In the genomic region with DNA sequence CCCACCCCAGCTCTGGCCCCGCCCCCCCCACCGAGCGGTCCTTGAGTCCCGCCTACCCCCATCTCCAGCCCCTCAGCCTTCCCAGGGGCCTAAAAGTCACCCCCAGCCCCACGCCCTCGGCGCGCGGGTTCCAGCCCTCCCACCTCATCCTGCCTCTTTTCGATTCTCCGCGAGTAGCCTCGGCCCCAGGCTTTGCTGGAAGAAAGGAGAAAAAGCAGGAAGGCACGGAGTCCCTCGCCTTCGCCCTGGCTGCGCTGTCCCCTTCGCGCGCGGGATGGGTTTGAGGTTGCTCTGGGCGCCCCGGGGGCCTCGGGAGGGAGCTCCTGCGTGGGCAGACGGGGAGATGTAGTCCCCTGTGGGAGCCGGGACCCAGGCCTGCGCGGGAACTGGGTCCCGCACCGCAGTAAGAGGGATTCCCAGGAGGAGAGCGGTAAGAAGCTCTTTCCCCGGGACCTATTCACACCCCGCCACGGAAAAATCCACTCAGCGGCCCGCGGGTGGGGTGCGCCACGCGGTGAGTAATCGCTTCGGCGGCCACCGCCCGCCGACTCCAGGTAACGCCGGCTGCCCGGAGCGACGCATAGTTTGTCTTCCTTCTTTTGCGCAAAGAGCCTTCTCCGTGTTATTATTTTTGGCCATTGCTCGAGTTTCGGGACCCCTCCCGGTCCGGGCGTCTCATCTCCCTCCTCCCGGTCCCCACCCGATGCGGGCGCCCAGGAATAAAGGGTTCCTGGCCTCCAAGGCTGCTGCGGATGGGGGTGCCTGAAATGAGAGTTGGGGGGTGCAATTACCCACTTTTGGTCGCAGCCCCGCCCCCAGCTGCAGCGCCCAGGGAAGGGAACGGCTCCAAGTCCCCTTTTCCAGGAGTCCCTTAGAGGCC, we compare ENCODE assay signal across 13 cellular contexts. TPM values are rescaled to one million over a fixed set of nuclear protein-coding genes. Genes with fewer than 3 reads are reported as not detected.
DNase-seq lines count a peak whose midpoint lies in the region; TF ChIP-seq lines count a peak whose summit lies in the region.
"Had no signal": no experiment of that assay in that cellular context is flagged by ENCODE, and none has a peak within 500 bp of the region (broad histone marks: within the 10 kb centered on the region; RNA-seq: fewer than 3 reads in every experiment).

No MANE protein-coding gene starts in this region.

- H3K4me1 Mint-ChIP-seq in type B pancreatic cell (ENCODE audit: unreplicated experiment), result peaks cover 28% of the 10 kb centered on the region
- peaks cover 19% of the 10 kb centered on the region for H3K4me1 Mint-ChIP-seq in glutamatergic neuron (ENCODE audit: low read depth, unreplicated experiment)

- H3K9me3 ChIP-seq in WERI-Rb-1 (ENCODE audit: severe bottlenecking) (no peaks in the 10 kb centered on the region), hepatocyte (ENCODE audit: low read depth) (no peaks in the 10 kb centered on the region), tibial nerve (no peaks in the 10 kb centered on the region)

- no peak for TF ChIP-seq EP300 in tibial nerve (IDR thresholded peaks at IDR 0.05)

- H3K4me3 ChIP-seq in WERI-Rb-1 (ENCODE audit: low read depth, low read length) (peak overlapping the region; percentile 51), hepatocyte (no peak overlapping the region), tibial nerve (peak overlapping the region in 2 of 4 donors; percentile 18 to 49)

- WGBS in hepatocyte (ENCODE audit: low lambda C conversion rate, missing lambda C conversion rate), result 5% methylated on average over 63 of the region's 68 CpGs
- 2% methylated on average over 48 to 66 of the region's 68 CpGs for WGBS in tibial nerve, 2 donors

- H3K9me2 ChIP-seq in hepatocyte (replicated peaks; ENCODE audit: insufficient read depth), result no peaks in the 10 kb centered on the region

- H3K36me3 ChIP-seq in WERI-Rb-1, result peaks cover 2% of the 10 kb centered on the region; the same call in 1 of the 2 replicates
- H3K36me3 ChIP-seq in hepatocyte (replicated peaks; ENCODE audit: insufficient read depth, low read depth), result no peaks in the 10 kb centered on the region
- no peaks in the 10 kb centered on the region for H3K36me3 ChIP-seq in tibial nerve

- no peaks in the 10 kb centered on the region for H3K79me2 ChIP-seq in hepatocyte

- H3K27me3 Mint-ChIP-seq in type B pancreatic cell (peaks cover 78% of the 10 kb centered on the region), glutamatergic neuron (ENCODE audit: unreplicated experiment) (peaks cover 36% of the 10 kb centered on the region)

- no peak overlapping the region for H3K27ac Mint-ChIP-seq in type B pancreatic cell
- H3K27ac Mint-ChIP-seq in glutamatergic neuron (ENCODE audit: unreplicated experiment), result no peak overlapping the region
- H3K27ac Mint-ChIP-seq: activated naive CD4-positive, alpha-beta T cell treated with anti-CD3 and anti-CD28 coated beads, Interleukin-2, amount 50 U/mL, for 72 hours; CD8-positive, alpha-beta T cell had no signal

- H3K36me3 Mint-ChIP-seq in type B pancreatic cell (peaks cover 6% of the 10 kb centered on the region), glutamatergic neuron (ENCODE audit: unreplicated experiment) (peaks cover 4% of the 10 kb centered on the region)
- H3K36me3 Mint-ChIP-seq: activated naive CD4-positive, alpha-beta T cell treated with anti-CD3 and anti-CD28 coated beads, Interleukin-2, amount 50 U/mL, for 72 hours; CD8-positive, alpha-beta T cell had no signal

- no peak overlapping the region for H2AFZ ChIP-seq in hepatocyte

- H4K20me1 ChIP-seq in hepatocyte (ENCODE audit: insufficient read depth, poor library complexity, severe bottlenecking), result no peaks in the 10 kb centered on the region

- DNase-seq in activated effector memory CD4-positive, alpha-beta T cell treated with anti-CD3 and anti-CD28 coated beads, Interleukin-2, amount 50 U/mL, for 16 hours, result peak; percentile 77
- DNase-seq in activated effector memory CD4-positive, alpha-beta T cell treated with Interleukin-2 at 50 U/mL for 16 hours, result no peak
- DNase-seq in WERI-Rb-1 (peak; percentile 33), hepatocyte (ENCODE audit: low spot score) (no peak), type B pancreatic cell (ENCODE audit: extremely low spot score, unreplicated experiment) (no peak), glutamatergic neuron (no peak), T1000 (lab: John Stamatoyannopoulos, UW) (no peak), tibial nerve (ENCODE audit: low spot score in 2 of 2) (no peak)
- DNase-seq: CD8-positive, alpha-beta T cell; left cardiac atrium; NCI-H524 treated with DMSO at 0.1 percent for 48 hours; T-helper 9 cell had no signal

- H3K27ac ChIP-seq in WERI-Rb-1 (no peak overlapping the region), hepatocyte (no peak overlapping the region), tibial nerve (no peak overlapping the region)

- TF ChIP-seq CTCF in WERI-Rb-1 (IDR thresholded peaks at IDR 0.05; ENCODE audit: low read depth, low read length) (no peak), hepatocyte (IDR thresholded peaks at IDR 0.05; ENCODE audit: poor library complexity) (no peak), type B pancreatic cell (conservative IDR thresholded peaks at IDR 0.05) (no peak), glutamatergic neuron (IDR thresholded peaks at IDR 0.05; ENCODE audit: partially characterized antibody, unreplicated experiment) (no peak), tibial nerve (IDR thresholded peaks at IDR 0.05) (no peak)

- H3K4me2 ChIP-seq in hepatocyte, result peak overlapping the region; percentile 71

- H3K27me3 ChIP-seq in WERI-Rb-1 (ENCODE audit: insufficient read depth, low read depth, severe bottlenecking) (peaks cover 52% of the 10 kb centered on the region), hepatocyte (peaks cover 89% of the 10 kb centered on the region), tibial nerve (peaks cover 4 to 94% of the 10 kb centered on the region in 2 donors)

- no peaks in the 10 kb centered on the region for H3K9me3 Mint-ChIP-seq in type B pancreatic cell
- H3K9me3 Mint-ChIP-seq in glutamatergic neuron (ENCODE audit: unreplicated experiment), result peaks cover 8% of the 10 kb centered on the region
- H3K9me3 Mint-ChIP-seq: activated naive CD4-positive, alpha-beta T cell treated with anti-CD3 and anti-CD28 coated beads, Interleukin-2, amount 50 U/mL, for 72 hours; CD8-positive, alpha-beta T cell had no signal

- TF ChIP-seq POLR2A in tibial nerve (IDR thresholded peaks at IDR 0.05), result no peak

- H3K4me3 Mint-ChIP-seq in type B pancreatic cell, result peak overlapping the region; percentile 45
- H3K4me3 Mint-ChIP-seq in glutamatergic neuron (ENCODE audit: unreplicated experiment), result no peak overlapping the region

- H3K4me1 ChIP-seq in hepatocyte (ENCODE audit: insufficient read depth) (peaks cover 41% of the 10 kb centered on the region), tibial nerve (peaks cover 2 to 71% (median 35%) of the 10 kb centered on the region in 4 donors)

RNA-seq across cellular contexts. Expression of gene CRLF1, which starts 0.9 kb away (rescaled TPM):
- 8.6 and 13.9 TPM in 2 replicates for total RNA-seq in hepatocyte
- 28.4 and 42.2 TPM in 2 replicates for polyA plus RNA-seq in hepatocyte
- total RNA-seq in type B pancreatic cell (ENCODE audit: low replicate concordance), result 2.8 and 7.8 TPM in 2 replicates
- 55.3 TPM for total RNA-seq in glutamatergic neuron (ENCODE audit: unreplicated experiment)
- 100 to 1,000 TPM in 1 of 4 donors, 10 to 100 TPM in 3; 27.4 to 115 (median 43.6) TPM for total RNA-seq in tibial nerve
- total RNA-seq: activated naive CD4-positive, alpha-beta T cell treated with anti-CD3 and anti-CD28 coated beads, Interleukin-2, amount 50 U/mL, for 72 hours; CD8-positive, alpha-beta T cell had no signal

RNA-seq across cellular contexts. Expression of gene TMEM59L, which starts 5.2 kb away (rescaled TPM):
- 0.40 and 1.5 TPM in 2 replicates for total RNA-seq in hepatocyte
- 4.9 and 9.1 TPM in 2 replicates for polyA plus RNA-seq in hepatocyte
- total RNA-seq in type B pancreatic cell (ENCODE audit: low replicate concordance), result 4.6 and 9.4 TPM in 2 replicates
- total RNA-seq in glutamatergic neuron (ENCODE audit: unreplicated experiment), result 92.3 TPM
- 10 to 100 TPM in 1 of 4 donors, 1 to 10 TPM in 2, not detected in 1; 3.1 to 12.6 (median 4.2) TPM for total RNA-seq in tibial nerve
- total RNA-seq: CD8-positive, alpha-beta T cell had no signal

RNA-seq across cellular contexts. Expression of gene REX1BD, which starts 18.9 kb away (rescaled TPM):
- 59.9 and 62.6 TPM in 2 replicates for total RNA-seq in hepatocyte
- 105 and 131 TPM in 2 replicates for polyA plus RNA-seq in hepatocyte
- total RNA-seq in type B pancreatic cell (ENCODE audit: low replicate concordance), result 54.0 and 63.5 TPM in 2 replicates
- total RNA-seq in glutamatergic neuron (ENCODE audit: unreplicated experiment), result 54.3 TPM
- total RNA-seq in tibial nerve, result 100 to 1,000 TPM; 186 to 226 (median 210) TPM

RNA-seq across cellular contexts. Expression of gene KLHL26, which starts 29.4 kb away (rescaled TPM):
- total RNA-seq in hepatocyte (4.1 and 5.0 TPM in 2 replicates), type B pancreatic cell (ENCODE audit: low replicate concordance) (11.0 and 11.1 TPM in 2 replicates), glutamatergic neuron (ENCODE audit: unreplicated experiment) (12.0 TPM), tibial nerve (10 to 100 TPM; 12.9 to 38.4 (median 15.1) TPM)
- polyA plus RNA-seq in hepatocyte, result 3.9 and 7.6 TPM in 2 replicates

RNA-seq across cellular contexts. Expression of gene UBA52, which starts 35.8 kb away (rescaled TPM):
- total RNA-seq in hepatocyte (561 and 593 TPM in 2 replicates), type B pancreatic cell (ENCODE audit: low replicate concordance) (1,126 and 1,202 TPM in 2 replicates), glutamatergic neuron (ENCODE audit: unreplicated experiment) (826 TPM), tibial nerve (100 to 1,000 TPM; 504 to 826 (median 521) TPM)
- 470 and 498 TPM in 2 replicates for polyA plus RNA-seq in hepatocyte

Comparison
In these comparisons a context has a peak if more than half of its experiments do, and no peak if none do; other contexts are left out.
1. DNase-seq: peak in activated effector memory CD4-positive, alpha-beta T cell treated with anti-CD3 and anti-CD28 coated beads, Interleukin-2, amount 50 U/mL, for 16 hours (single experiment) and WERI-Rb-1 (single experiment); none in activated effector memory CD4-positive, alpha-beta T cell treated with Interleukin-2 at 50 U/mL for 16 hours (single experiment), hepatocyte (single experiment), type B pancreatic cell (single experiment), glutamatergic neuron (single experiment), T1000 (single experiment) and tibial nerve (0 of 2).